ENCODE assay signal across 8 cellular contexts in genomic region chr17:82882715-82883446, GRCh38. TPM values are rescaled to one million over a fixed set of nuclear protein-coding genes. Genes with fewer than 3 reads are reported as not detected.
DNase-seq lines count a peak whose midpoint lies in the region; ATAC-seq and TF ChIP-seq lines count a peak whose summit lies in the region.

No MANE protein-coding gene starts in this region.

- H3K9me3 ChIP-seq in gastroesophageal sphincter, result no peaks in the 10 kb centered on the region

- 89 to 94% methylated on average over 7 to 23 of the region's 39 CpGs for WGBS in gastroesophageal sphincter (ENCODE audit: low coverage in 1 of 2), 2 donors

- H3K4me1 ChIP-seq in gastroesophageal sphincter, result peaks cover 0 to 74% (median 18%) of the 10 kb centered on the region in 3 donors

- TF ChIP-seq CTCF in gastroesophageal sphincter (IDR thresholded peaks at IDR 0.05), result no peak

- H3K36me3 ChIP-seq in gastroesophageal sphincter, result peaks cover 0 to 10% of the 10 kb centered on the region in 2 donors

- ATAC-seq in gastroesophageal sphincter, result no peak
- no peak for ATAC-seq in HG03097 (IDR thresholded peaks at IDR 0.05; ENCODE audit: low FRiP score, unreplicated experiment)

- peak overlapping the region; percentile 55 for H3K4me3 ChIP-seq in Jurkat, Clone E6-1 (ENCODE audit: low read length)
- H3K4me3 ChIP-seq in gastroesophageal sphincter, result no peak overlapping the region

- peak overlapping the region in 3 of 4 donors; percentile 64 to 69 (median 66) for H3K27ac ChIP-seq in gastroesophageal sphincter

- H3K27me3 ChIP-seq in gastroesophageal sphincter, result no peaks in the 10 kb centered on the region

- no peak for TF ChIP-seq EP300 in gastroesophageal sphincter (IDR thresholded peaks at IDR 0.05)

- TF ChIP-seq POLR2A in gastroesophageal sphincter (IDR thresholded peaks at IDR 0.05), result no peak

- DNase-seq in Jurkat, Clone E6-1 (ENCODE audit: low read depth, low spot score), result peak; percentile 73
- peak; percentile 47 to 52 for DNase-seq in activated CD8-positive, alpha-beta memory T cell treated with anti-CD3 and anti-CD28 coated beads for 4 hours (ENCODE audit: low read depth in 2 of 2)
- DNase-seq in stimulated activated CD8-positive, alpha-beta memory T cell treated with anti-CD3 and anti-CD28 coated beads, Interleukin-15, amount 100 ng/mL, for 4 hours (ENCODE audit: low read depth in 2 of 2), result peak; percentile 50 to 58
- DNase-seq in hippocampal formation (lab: John Stamatoyannopoulos, UW) (no peak), NCI-H146 (lab: John Stamatoyannopoulos, UW) (no peak), NCI-H2171 (lab: John Stamatoyannopoulos, UW) (no peak)

RNA-seq across cellular contexts. Expression of gene ZNF750, which starts 43.1 kb away (rescaled TPM):
- not detected for polyA plus RNA-seq in Jurkat, Clone E6-1 (2012; ENCODE audit: insufficient read depth, insufficient read length)
- 1 to 10 TPM in 2 of 4 donors, under 1 TPM in 1, not detected in 1; 0.46 to 1.6 (median 1.1) TPM for total RNA-seq in gastroesophageal sphincter

Comparison
In these comparisons a context has a peak if more than half of its experiments do, and no peak if none do; other contexts are left out.
1. DNase-seq: peak in Jurkat, Clone E6-1 (single experiment), activated CD8-positive, alpha-beta memory T cell treated with anti-CD3 and anti-CD28 coated beads for 4 hours (2 of 2) and stimulated activated CD8-positive, alpha-beta memory T cell treated with anti-CD3 and anti-CD28 coated beads, Interleukin-15, amount 100 ng/mL, for 4 hours (2 of 2); none in hippocampal formation (0 of 2), NCI-H146 (single experiment) and NCI-H2171 (single experiment).